8 cellular contexts compared by ENCODE assay signal in genomic region chr17:31524926-31525800, GRCh38.
A peak's percentile ranks its signal among the peaks of the same experiment; 100 is the strongest.
DNase-seq lines count a peak whose midpoint lies in the region; ATAC-seq and TF ChIP-seq lines count a peak whose summit lies in the region.

No MANE protein-coding gene starts in this region.

- H3K27me3 ChIP-seq in adipocyte (replicated peaks; ENCODE audit: control insufficient read depth, insufficient read depth, low read length) = peaks cover 11% of the 10 kb centered on the region
- no peaks in the 10 kb centered on the region for H3K27me3 ChIP-seq in heart left ventricle

- peak; percentile 90 for TF ChIP-seq CTCF in GM12875 (IDR thresholded peaks at IDR 0.05; ENCODE audit: borderline replicate concordance, insufficient read depth, low read depth, low read length)
- peak; percentile 83 to 94 (median 87) for TF ChIP-seq CTCF in heart left ventricle (IDR thresholded peaks at IDR 0.05)

- intact Hi-C loops in heart left ventricle (cut with DNase I) = loop anchor here (1.0 to 5.0 kb wide), 6 partner anchors 86 to 138 kb away; no protein-coding TSS in a partner anchor

- H3K36me3 ChIP-seq in adipocyte (ENCODE audit: control insufficient read depth, insufficient read depth, low read length, severe bottlenecking) (no peaks in the 10 kb centered on the region), heart left ventricle (peaks cover 0 to 12% (median 0%) of the 10 kb centered on the region in 9 donors)

- no peak overlapping the region for H3K9ac ChIP-seq in adipocyte (ENCODE audit: low read length)

- TF ChIP-seq POLR2A in heart left ventricle (IDR thresholded peaks at IDR 0.05) = no peak

- H3K4me3 ChIP-seq in GM12875 (ENCODE audit: low read depth, low read length) (peak overlapping the region; percentile 17), adipocyte (ENCODE audit: low read length) (no peak overlapping the region), heart left ventricle (no peak overlapping the region)

- no peak overlapping the region for H3K27ac ChIP-seq in heart left ventricle

- H3K9me3 ChIP-seq in adipocyte (ENCODE audit: control insufficient read depth, low read length) = no peaks in the 10 kb centered on the region
- peaks cover 0 to 3% (median 0%) of the 10 kb centered on the region in 12 donors for H3K9me3 ChIP-seq in heart left ventricle

- H3K4me1 ChIP-seq in adipocyte (ENCODE audit: control insufficient read depth, insufficient read depth, low read length) (peaks cover 3% of the 10 kb centered on the region), heart left ventricle (peaks cover 0 to 12% (median 0%) of the 10 kb centered on the region in 12 donors)

- DNase-seq in LoVo (ENCODE audit: low spot score) (peak; percentile 64), T-helper 1 cell (peak; percentile 57 to 88 (median 74)), adipocyte (ENCODE audit: low read depth) (peak; percentile 96), heart left ventricle (peak; percentile 78 to 92 (median 82)), renal cortical epithelial cell (ENCODE audit: low read depth) (peak; percentile 82)

- ATAC-seq in heart left ventricle (peak; percentile 69 to 87 (median 83)), HG03565 (IDR thresholded peaks at IDR 0.05; ENCODE audit: unreplicated experiment) (no peak), HG03108 (IDR thresholded peaks at IDR 0.05; ENCODE audit: unreplicated experiment) (no peak)

- WGBS in heart left ventricle, 4 donors = 67 to 75% (median 69%) methylated on average over 26 to 31 of the region's 31 CpGs

Comparison
In these comparisons a context has a peak if more than half of its experiments do, and no peak if none do; other contexts are left out.
1. ATAC-seq: peak in heart left ventricle (4 of 4); none in HG03565 (single experiment) and HG03108 (single experiment).
2. Peak in every context shown above with its lines, with median percentiles within 50 percentile points of each other: DNase-seq.